Comparison of ENCODE assay signal across 1 cellular context in the genomic region with DNA sequence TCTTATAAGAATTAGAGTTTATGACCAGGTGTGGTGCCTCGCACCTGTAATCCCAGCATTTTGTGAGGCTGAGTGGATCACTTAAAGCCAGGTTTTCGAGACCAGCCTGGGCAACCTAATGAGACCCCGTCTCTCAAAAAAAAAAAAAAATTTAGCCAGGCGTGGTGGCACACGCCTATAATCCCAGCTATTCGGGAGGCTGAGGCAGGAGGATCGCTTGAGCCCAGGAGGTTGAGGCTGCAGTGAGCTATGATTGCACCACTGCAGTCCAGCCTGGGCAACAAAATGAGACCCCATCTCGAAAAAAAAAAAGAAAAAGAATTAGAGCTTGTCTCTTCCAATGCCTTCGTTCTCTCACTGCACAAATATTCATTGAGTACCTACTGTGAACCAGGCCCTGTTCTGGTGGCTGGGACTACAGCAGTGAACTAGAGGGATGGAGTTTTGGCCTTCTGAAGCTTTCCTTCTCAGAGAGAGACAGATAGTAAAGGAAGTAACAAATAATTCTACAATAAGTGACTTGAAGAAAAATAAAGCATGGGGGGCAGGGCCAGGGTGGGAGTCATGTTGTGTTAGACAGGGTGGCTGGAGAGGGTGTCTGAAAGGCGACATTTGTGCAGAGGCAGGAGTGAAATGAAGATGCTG.
A peak's percentile ranks its signal among the peaks of the same experiment; 100 is the strongest.
TF ChIP-seq lines count a peak whose summit lies in the region.

No MANE protein-coding gene starts in this region.

TF ChIP-seq in HepG2, 621 proteins besides CTCF, POLR2A, EP300 and RAD21 (continued from another document):
- 0 out of 2 replicates have a peak, but pooled peaks have one; percentile 69 for TF ChIP-seq PAWR (CRISPR knock-in tag; IDR thresholded peaks at IDR 0.05; ENCODE audit: borderline replicate concordance)
- 0 out of 2 replicates have a peak, but pooled peaks have one; percentile 20 for TF ChIP-seq ZNF547 (CRISPR knock-in tag; IDR thresholded peaks at IDR 0.05)
- TF ChIP-seq ONECUT2 (CRISPR knock-in tag; IDR thresholded peaks at IDR 0.05): 0 out of 2 replicates have a peak, but pooled peaks have one; percentile 39
- no peak for TF ChIP-seq ZNF569 (CRISPR knock-in tag; IDR thresholded peaks at IDR 0.05; ENCODE audit: borderline replicate concordance)
- no peak for TF ChIP-seq ZNF468 (CRISPR knock-in tag; IDR thresholded peaks at IDR 0.05)
- TF ChIP-seq ELF3 (CRISPR knock-in tag; IDR thresholded peaks at IDR 0.05): no peak
- peak; percentile 48; the same call in 1 of the 2 replicates for TF ChIP-seq ZBTB3 (CRISPR knock-in tag; IDR thresholded peaks at IDR 0.05; ENCODE audit: borderline replicate concordance, low read depth)
- TF ChIP-seq HNRNPUL1 (IDR thresholded peaks at IDR 0.05; ENCODE audit: low read depth, low read length): no peak
- no peak for TF ChIP-seq SOX5 (CRISPR knock-in tag; IDR thresholded peaks at IDR 0.05; ENCODE audit: borderline replicate concordance)
- no peak for TF ChIP-seq HNF4A (CRISPR knock-in tag; IDR thresholded peaks at IDR 0.05)
- no peak for TF ChIP-seq NONO (IDR thresholded peaks at IDR 0.05)
- 0 out of 2 replicates have a peak, but pooled peaks have one; percentile 44 for TF ChIP-seq NONO (CRISPR knock-in tag; conservative IDR thresholded peaks at IDR 0.05)
- TF ChIP-seq HMG20A (CRISPR knock-in tag; IDR thresholded peaks at IDR 0.05; ENCODE audit: borderline replicate concordance): no peak
- TF ChIP-seq, protein P1, sequence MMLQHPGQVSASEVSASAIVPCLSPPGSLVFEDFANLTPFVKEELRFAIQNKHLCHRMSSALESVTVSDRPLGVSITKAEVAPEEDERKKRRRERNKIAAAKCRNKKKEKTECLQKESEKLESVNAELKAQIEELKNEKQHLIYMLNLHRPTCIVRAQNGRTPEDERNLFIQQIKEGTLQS (CRISPR knock-in tag; IDR thresholded peaks at IDR 0.05): no peak
- 0 out of 2 replicates have a peak, but pooled peaks have one; percentile 1 for TF ChIP-seq ZNF543 (CRISPR knock-in tag; IDR thresholded peaks at IDR 0.05)
- TF ChIP-seq ZNF33B (CRISPR knock-in tag; IDR thresholded peaks at IDR 0.05): peak; percentile 29; the same call in 1 of the 2 replicates
- TF ChIP-seq MYC (CRISPR knock-in tag; IDR thresholded peaks at IDR 0.05; ENCODE audit: borderline replicate concordance): 0 out of 2 replicates have a peak, but pooled peaks have one; percentile 7
- TF ChIP-seq HNRNPH1 (optimal IDR thresholded peaks at IDR 0.05; ENCODE audit: low read depth, low read length): peak; percentile 17
- peak; percentile 64; the same call in 1 of the 2 replicates for TF ChIP-seq ZFP37 (CRISPR knock-in tag; IDR thresholded peaks at IDR 0.05; ENCODE audit: borderline replicate concordance)
- 0 out of 2 replicates have a peak, but pooled peaks have one; percentile 6 for TF ChIP-seq MYNN (CRISPR knock-in tag; IDR thresholded peaks at IDR 0.05; ENCODE audit: low read depth)
- TF ChIP-seq MTF1 (CRISPR knock-in tag; IDR thresholded peaks at IDR 0.05): 0 out of 2 replicates have a peak, but pooled peaks have one; percentile 53
- peak; percentile 17 for TF ChIP-seq ZNF781 (CRISPR knock-in tag; IDR thresholded peaks at IDR 0.05; ENCODE audit: borderline replicate concordance, not compliant biosample characterization)
